In the genomic region with DNA sequence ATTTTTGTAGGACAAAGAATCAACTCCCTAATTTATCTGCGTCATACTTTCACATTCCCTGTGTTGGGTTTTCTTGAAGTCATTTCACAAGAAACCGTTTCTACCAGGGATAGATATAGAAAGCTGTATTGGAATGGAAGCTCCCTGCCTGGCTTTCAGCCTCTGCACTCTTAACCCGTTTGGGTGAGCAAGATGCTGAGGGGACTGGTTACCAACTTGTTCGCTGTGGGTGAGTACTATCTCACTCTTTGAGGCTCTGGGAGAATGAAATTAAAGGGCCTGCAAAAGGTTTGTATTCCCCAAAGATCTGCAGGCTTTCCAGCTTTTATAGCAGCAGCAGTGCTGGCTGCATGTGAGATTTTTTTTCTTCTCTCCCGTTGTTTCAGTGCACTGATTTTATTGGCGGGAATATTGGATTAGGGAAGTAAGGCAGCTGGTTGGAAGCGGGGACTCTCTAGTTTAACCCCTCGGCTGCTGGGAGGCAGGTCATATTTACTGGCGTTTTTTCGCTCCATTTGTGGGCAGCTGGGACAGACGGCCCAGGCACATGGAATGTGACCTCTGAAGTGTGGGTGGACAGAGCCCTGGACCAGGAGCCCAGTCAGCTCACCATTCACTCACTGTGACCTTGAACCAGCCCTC, we compare ENCODE assay signal across 9 cellular contexts. TPM values are rescaled to one million over a fixed set of nuclear protein-coding genes. Genes with fewer than 3 reads are reported as not detected.
DNase-seq lines count a peak whose midpoint lies in the region; ATAC-seq and TF ChIP-seq lines count a peak whose summit lies in the region.
"Had no signal": no experiment of that assay in that cellular context is flagged by ENCODE, and none has a peak within 500 bp of the region (broad histone marks: within the 10 kb centered on the region; RNA-seq: fewer than 3 reads in every experiment).

No MANE protein-coding gene starts in this region.

- intact Hi-C loops in OCI-LY7 (cut with micrococcal nuclease; ENCODE audit: unreplicated experiment) (no loop called here), sciatic nerve (cut with DNase I) (no loop called here)

- H3K4me3 ChIP-seq in H7 (ENCODE audit: insufficient read depth, low read depth, low read length) (no peak overlapping the region), OCI-LY7 (ENCODE audit: low read depth, low read length, poor library complexity, severe bottlenecking) (peak overlapping the region; percentile 29), fibroblast of pulmonary artery (replicated peaks; ENCODE audit: low read depth, low read length) (no peak overlapping the region)

- no peaks in the 10 kb centered on the region for H3K79me2 ChIP-seq in OCI-LY7 (ENCODE audit: insufficient read depth, low read depth, low read length)

- H3K4me2 ChIP-seq in OCI-LY7 (ENCODE audit: low read length) = peak overlapping the region; percentile 63

- H3K27me3 ChIP-seq in H7 (ENCODE audit: control insufficient read depth, insufficient read depth, low read length) = no peaks in the 10 kb centered on the region
- H3K27me3 ChIP-seq: brain microvascular endothelial cell had no signal

- no peaks in the 10 kb centered on the region for H3K36me3 ChIP-seq in H7 (replicated peaks; ENCODE audit: control insufficient read depth, insufficient read depth, low read length)
- no peaks in the 10 kb centered on the region for H3K36me3 ChIP-seq in OCI-LY7 (ENCODE audit: insufficient read depth, low read length)
- H3K36me3 ChIP-seq: brain microvascular endothelial cell had no signal

- POLR2A ChIA-PET in OCI-LY7 (lab: Charles Lee) = interaction anchor here (0.6 to 1.4 kb wide), 5 partner anchors 16 to 468 kb away, joined by 3 to 6 read pairs (median 4); no protein-coding TSS in a partner anchor

- H3K27ac ChIP-seq in OCI-LY7 (ENCODE audit: low read depth, low read length, poor library complexity, severe bottlenecking) = peak overlapping the region; percentile 69
- H3K27ac ChIP-seq: brain microvascular endothelial cell had no signal

- no TSS peak for BruUV-seq in OCI-LY7 (replicated peaks; lab: Mats Ljungman, UMichigan)

- CTCF ChIA-PET in OCI-LY7 (lab: Charles Lee; ENCODE audit: unreplicated experiment) = no interaction called here

- peaks cover 28% of the 10 kb centered on the region for H3K4me1 ChIP-seq in OCI-LY7 (ENCODE audit: insufficient read depth, low read length, poor library complexity, severe bottlenecking)

- no peaks in the 10 kb centered on the region for H4K20me1 ChIP-seq in OCI-LY7 (ENCODE audit: insufficient read depth, low read length)

- H2AFZ ChIP-seq in OCI-LY7 (ENCODE audit: low read length) = peak overlapping the region; percentile 67; the same call in 1 of the 2 replicates

- H3K9me2 ChIP-seq in OCI-LY7 (ENCODE audit: insufficient read depth, low read length) = no peaks in the 10 kb centered on the region

- ATAC-seq in sciatic nerve (peak; percentile 86), GM19023 (IDR thresholded peaks at IDR 0.05; ENCODE audit: unreplicated experiment) (no peak)

- H3K9me3 ChIP-seq in OCI-LY7 (ENCODE audit: low read length) = no peaks in the 10 kb centered on the region

- DNase-seq in H7 (peak; percentile 64), OCI-LY7 (ENCODE audit: low spot score) (peak; percentile 36), fibroblast of pulmonary artery (ENCODE audit: low read depth) (peak; percentile 34), sciatic nerve (ENCODE audit: low spot score) (no peak), activated gamma-delta T cell (lab: John Stamatoyannopoulos, UW) (no peak), NOMO-1 (lab: John Stamatoyannopoulos, UW; ENCODE audit: unreplicated experiment in 2 of 2) (no peak)
- no peak for DNase-seq in activated T-cell treated with anti-CD3 and anti-CD28 coated beads, Interleukin-2, amount 50 U/mL, for 48 hours
- DNase-seq: brain microvascular endothelial cell had no signal

- TF ChIP-seq CTCF in OCI-LY7 (conservative IDR thresholded peaks at IDR 0.05; ENCODE audit: low read length) (no peak), fibroblast of pulmonary artery (IDR thresholded peaks at IDR 0.05; ENCODE audit: low read length, missing control alignments) (no peak)

RNA-seq across cellular contexts. Expression of a gene that starts 30.9 kb away (rescaled TPM):
- total RNA-seq in H7 (2014; rRNA removed; shearing (Covaris generic)) = 52.4 and 73.0 TPM in 2 replicates
- 70.9 and 106 TPM in 2 replicates for total RNA-seq in OCI-LY7 (2014; rRNA removed; shearing (Covaris generic))
- total RNA-seq in OCI-LY7 (2022) (64.8 and 66.1 TPM in 2 replicates), sciatic nerve (12.1 TPM)

RNA-seq across cellular contexts. Expression of a gene that starts 38.9 kb away (rescaled TPM):
- 132 and 135 TPM in 2 replicates for total RNA-seq in H7 (2014; rRNA removed; shearing (Covaris generic))
- total RNA-seq in OCI-LY7 (2014; rRNA removed; shearing (Covaris generic)) = 121 and 157 TPM in 2 replicates
- total RNA-seq in OCI-LY7 (2022) = 284 and 309 TPM in 2 replicates
- 169 TPM for total RNA-seq in sciatic nerve

RNA-seq across cellular contexts. Expression of a gene that starts 45.4 kb away (rescaled TPM):
- 5.8 and 8.5 TPM in 2 replicates for total RNA-seq in H7 (2014; rRNA removed; shearing (Covaris generic))
- not detected in 2 replicates for total RNA-seq in OCI-LY7 (2014; rRNA removed; shearing (Covaris generic))
- 0.15 TPM in 1 of 2 replicates, not detected in the other for total RNA-seq in OCI-LY7 (2022)
- total RNA-seq in sciatic nerve = 1.1 TPM

Comparison
In these comparisons a context has a peak if more than half of its experiments do, and no peak if none do; other contexts are left out.
1. DNase-seq: peak in H7 (single experiment), OCI-LY7 (single experiment) and fibroblast of pulmonary artery (single experiment); none in sciatic nerve (single experiment), activated gamma-delta T cell (single experiment), NOMO-1 (0 of 2) and activated T-cell treated with anti-CD3 and anti-CD28 coated beads, Interleukin-2, amount 50 U/mL, for 48 hours (0 of 2).